In the genomic region with DNA sequence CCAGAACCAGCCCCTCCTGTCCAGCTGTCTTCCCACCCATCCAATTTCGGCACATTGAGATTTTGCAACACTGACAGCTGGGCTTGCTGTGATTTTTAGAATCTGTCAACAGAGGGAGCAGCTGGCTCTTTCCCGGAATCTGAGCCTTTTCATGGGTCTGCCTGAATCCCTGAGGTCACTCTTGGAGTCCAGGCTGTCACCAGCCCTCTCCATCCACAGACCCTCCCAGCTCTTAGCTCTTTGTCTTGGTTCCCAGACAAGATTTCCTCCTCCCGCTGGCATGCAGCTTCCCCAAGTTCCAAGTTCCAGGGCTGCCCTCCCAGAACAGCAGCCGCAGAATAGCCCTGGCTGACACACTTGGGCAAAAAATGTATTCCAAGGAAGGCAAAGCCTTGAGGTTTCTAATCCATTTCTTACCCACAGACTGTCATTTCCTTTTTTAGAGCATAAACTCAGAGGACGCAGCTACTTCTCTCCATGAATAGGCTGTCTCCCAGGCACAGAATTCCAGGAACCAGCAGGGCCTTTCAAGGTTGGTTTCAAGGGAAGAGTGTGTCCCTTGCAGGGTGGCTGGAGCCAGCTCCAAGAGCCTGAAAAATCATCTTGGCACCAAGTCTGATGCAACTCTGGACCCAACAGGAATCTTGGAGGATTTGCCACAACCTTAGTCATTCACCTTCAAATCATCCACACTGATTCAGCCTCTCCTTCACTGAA, we compare ENCODE assay signal across 8 cellular contexts. TPM values are rescaled to one million over a fixed set of nuclear protein-coding genes. Genes with fewer than 3 reads are reported as not detected.
DNase-seq lines count a peak whose midpoint lies in the region; ATAC-seq and TF ChIP-seq lines count a peak whose summit lies in the region.

No MANE protein-coding gene starts in this region.

- peaks cover under 1% of the 10 kb centered on the region for H3K27me3 ChIP-seq in gastroesophageal sphincter
- H3K27me3 ChIP-seq in psoas muscle (ENCODE audit: insufficient read depth in 3 of 3, low read length in 2 of 3), result no peaks in the 10 kb centered on the region

- H3K27ac ChIP-seq in gastroesophageal sphincter (peak overlapping the region in 3 of 4 donors; percentile 62 to 72 (median 71)), psoas muscle (peak overlapping the region; percentile 80)

- TF ChIP-seq CTCF in GM10266 (IDR thresholded peaks at IDR 0.05; ENCODE audit: control insufficient read depth, insufficient read depth, low read depth, missing control alignments) (peak; percentile 17), gastroesophageal sphincter (IDR thresholded peaks at IDR 0.05) (peak in 2 of 4 experiments; percentile 32 to 42), psoas muscle (IDR thresholded peaks at IDR 0.05) (peak; percentile 30)

- no peak for TF ChIP-seq EP300 in gastroesophageal sphincter (IDR thresholded peaks at IDR 0.05)

- TF ChIP-seq POLR2A in gastroesophageal sphincter (IDR thresholded peaks at IDR 0.05), result no peak

- H3K36me3 ChIP-seq in gastroesophageal sphincter (no peaks in the 10 kb centered on the region), psoas muscle (ENCODE audit: insufficient read depth in 1 of 2, low read depth in 1 of 2) (no peaks in the 10 kb centered on the region)

- DNase-seq in GM10266 (ENCODE audit: extremely low spot score) (peak; percentile 8), SHP77 treated with DMSO at 0.1 percent for 48 hours (lab: John Stamatoyannopoulos, UW) (peak; percentile 39), psoas muscle (peak; percentile 55 to 69), HT-29 (ENCODE audit: low spot score) (no peak), T-helper 1 cell (no peak), OCI-M2 (lab: John Stamatoyannopoulos, UW; ENCODE audit: unreplicated experiment) (no peak)

- peak; percentile 83 for ATAC-seq in gastroesophageal sphincter
- peak; percentile 77 to 89 (median 86) for ATAC-seq in psoas muscle
- ATAC-seq in GM19351 (IDR thresholded peaks at IDR 0.05; ENCODE audit: unreplicated experiment), result no peak

- WGBS in gastroesophageal sphincter (ENCODE audit: low coverage in 1 of 2), 2 donors, result 11 to 16% methylated on average over 3 to 5 of the region's 5 CpGs
- 13 to 17% (median 15%) methylated on average over 5 of the region's 5 CpGs for WGBS in psoas muscle, 3 donors

- intact Hi-C loops in psoas muscle (cut with DNase I), result no loop called here

- peaks cover 0 to 17% (median 0%) of the 10 kb centered on the region in 3 donors for H3K4me1 ChIP-seq in gastroesophageal sphincter
- H3K4me1 ChIP-seq in psoas muscle, result peaks cover 27% of the 10 kb centered on the region

- H3K9me3 ChIP-seq in gastroesophageal sphincter (no peaks in the 10 kb centered on the region), psoas muscle (no peaks in the 10 kb centered on the region)

- H3K4me3 ChIP-seq in gastroesophageal sphincter (no peak overlapping the region), psoas muscle (no peak overlapping the region)

RNA-seq across cellular contexts. Expression of a gene that starts 7.1 kb away (rescaled TPM):
- total RNA-seq in gastroesophageal sphincter (1 to 10 TPM in 3 of 4 donors, not detected in 1; 1.5 to 2.5 (median 1.5) TPM), psoas muscle (under 1 TPM in 3 of 4 donors, not detected in 1; 0.34 to 0.54 (median 0.42) TPM)
- under 1 TPM; 0.05 to 0.16 (median 0.11) TPM for polyA plus RNA-seq in psoas muscle
- 3.0 and 4.8 TPM in 2 replicates for total RNA-seq in HT-29 (2014; rRNA removed; shearing (Covaris generic))

RNA-seq across cellular contexts. Expression of a gene that starts 25.4 kb away (rescaled TPM):
- total RNA-seq in gastroesophageal sphincter (not detected), psoas muscle (not detected)
- not detected for polyA plus RNA-seq in psoas muscle
- total RNA-seq in HT-29 (2014; rRNA removed; shearing (Covaris generic)), result 0.10 TPM in 1 of 2 replicates, not detected in the other

Comparison
In these comparisons a context has a peak if more than half of its experiments do, and no peak if none do; other contexts are left out.
1. DNase-seq: peak in GM10266 (single experiment), SHP77 treated with DMSO at 0.1 percent for 48 hours (single experiment) and psoas muscle (2 of 2); none in HT-29 (single experiment), T-helper 1 cell (0 of 5) and OCI-M2 (single experiment).